Comparison of ENCODE assay signal across 12 cellular contexts in the genomic region with DNA sequence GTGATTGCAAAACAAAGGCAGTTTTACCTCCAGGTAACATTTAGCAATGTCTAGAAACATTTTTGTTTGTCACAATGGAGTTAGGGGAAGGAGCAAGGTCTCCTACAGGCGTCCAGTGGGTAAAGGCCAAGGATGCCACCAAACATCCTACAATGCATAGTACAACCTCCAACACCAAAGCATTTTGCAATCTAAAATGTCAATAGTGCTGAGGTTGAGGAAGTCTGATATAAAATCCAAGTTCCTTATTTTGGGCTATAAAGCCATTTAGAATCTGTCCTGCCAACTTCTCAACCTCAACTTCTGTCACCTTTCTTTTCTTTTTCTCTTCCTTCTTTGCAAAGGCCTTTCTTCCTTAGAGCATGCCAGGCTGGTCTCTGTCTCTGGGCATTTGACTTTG.
"Had no signal": no experiment of that assay in that cellular context is flagged by ENCODE, and none has a peak within 500 bp of the region (broad histone marks: within the 10 kb centered on the region; RNA-seq: fewer than 3 reads in every experiment).

No MANE protein-coding gene starts in this region.

- ATAC-seq: activated CD4-positive, CD25-positive, alpha-beta regulatory T cell treated with anti-CD3 and anti-CD28 coated beads, Interleukin-2, amount 50 U/mL, for 24 hours; left lung; natural killer cell; stimulated activated effector memory CD8-positive, alpha-beta T cell treated with anti-CD3 and anti-CD28 coated beads, Interleukin-12 subunit alpha, Interleukin-12 subunit beta, amount 100 ng/mL, for 72 hours had no signal

- H3K9ac ChIP-seq: parathyroid adenoma had no signal

- H3K4me1 ChIP-seq: left lung, parathyroid adenoma, thyroid gland, uterus had no signal

- H3K36me3 ChIP-seq: left lung, neutrophil, thyroid gland, uterus had no signal

- DNase-seq: activated naive CD4-positive, alpha-beta T cell treated with Interleukin-2 at 50 U/mL for 16 hours; activated T-cell treated with anti-CD3 and anti-CD28 coated beads for 4 hours; left lung; natural killer cell; stimulated activated CD4-positive, alpha-beta T cell treated with anti-CD3 and anti-CD28 coated beads, Interleukin-2, amount 100 ng/mL, for 24 hours; thyroid gland; uterus had no signal

- H3K9me3 ChIP-seq: left lung, neutrophil, thyroid gland, uterus had no signal

- H3K4me3 ChIP-seq: hepatocyte, left lung, thyroid gland, uterus had no signal

- H3K27me3 ChIP-seq: hepatocyte, left lung, neutrophil, thyroid gland, uterus had no signal

- H3K4me2 ChIP-seq: hepatocyte had no signal

- H3K79me2 ChIP-seq: hepatocyte, parathyroid adenoma had no signal

- H3K27ac ChIP-seq: hepatocyte, left lung, neutrophil, parathyroid adenoma, thyroid gland, uterus had no signal

- H2AFZ ChIP-seq: hepatocyte, parathyroid adenoma had no signal
